ENCODE assay signal across 8 cellular contexts in genomic region chr5:10233505-10233904, GRCh38. TPM values are rescaled to one million over a fixed set of nuclear protein-coding genes. Genes with fewer than 3 reads are reported as not detected.
DNase-seq lines count a peak whose midpoint lies in the region; ATAC-seq and TF ChIP-seq lines count a peak whose summit lies in the region.

No MANE protein-coding gene starts in this region.

- H3K4me3 ChIP-seq in testis, result no peak overlapping the region

- H3K36me3 Mint-ChIP-seq in osteocyte (ENCODE audit: unreplicated experiment), result peaks cover 18% of the 10 kb centered on the region

- peak; percentile 87 for DNase-seq in GM03348 (ENCODE audit: low spot score)
- peak; percentile 51 for DNase-seq in NCI-H510A (lab: John Stamatoyannopoulos, UW)
- peak; percentile 88 for DNase-seq in dedifferentiated amniotic fluid mesenchymal stem cell (ENCODE audit: extremely low spot score)
- peak; percentile 89 for DNase-seq in osteocyte (ENCODE audit: extremely low spot score, unreplicated experiment)
- no peak for DNase-seq in testis
- DNase-seq in cerebellum (ENCODE audit: low spot score), result no peak

- H3K36me3 ChIP-seq in testis (ENCODE audit: low read depth, missing control alignments), result no peaks in the 10 kb centered on the region

- TF ChIP-seq CTCF in osteocyte (IDR thresholded peaks at IDR 0.05) (peak; percentile 51), testis (IDR thresholded peaks at IDR 0.05) (no peak)

- H3K27me3 Mint-ChIP-seq in osteocyte (ENCODE audit: unreplicated experiment), result no peaks in the 10 kb centered on the region

- no peaks in the 10 kb centered on the region for H3K9me3 ChIP-seq in testis

- H3K4me1 ChIP-seq in testis, result no peaks in the 10 kb centered on the region

- no peak for TF ChIP-seq POLR2A in testis (IDR thresholded peaks at IDR 0.05)

- H3K4me1 Mint-ChIP-seq in osteocyte (ENCODE audit: unreplicated experiment), result peaks cover 23% of the 10 kb centered on the region

- no peak overlapping the region for H3K27ac ChIP-seq in testis

- no peak overlapping the region for H3K4me3 Mint-ChIP-seq in osteocyte (ENCODE audit: unreplicated experiment)

- H3K9me3 Mint-ChIP-seq in osteocyte (ENCODE audit: unreplicated experiment), result no peaks in the 10 kb centered on the region

- ATAC-seq in GM21390 (IDR thresholded peaks at IDR 0.05; ENCODE audit: unreplicated experiment), result no peak
- no peak for ATAC-seq in HG03457 (IDR thresholded peaks at IDR 0.05; ENCODE audit: unreplicated experiment)

- peak overlapping the region; percentile 81 for H3K27ac Mint-ChIP-seq in osteocyte (ENCODE audit: unreplicated experiment)

- intact Hi-C loops in testis (cut with DNase I; ENCODE audit: low total_unique reads), result no loop called here

- no peaks in the 10 kb centered on the region for H3K27me3 ChIP-seq in testis

- 67 to 71% methylated on average over 7 of the region's 7 CpGs for WGBS in testis, 2 donors

RNA-seq across cellular contexts. Expression of gene ATPSCKMT, which starts 16.2 kb away (rescaled TPM):
- 20.3 and 21.6 TPM in 2 replicates for total RNA-seq in osteocyte
- total RNA-seq in testis, result 10 to 100 TPM; 15.7 to 20.1 TPM
- polyA plus RNA-seq in testis (ENCODE audit: insufficient read depth, low read depth, low replicate concordance), result 10.5 TPM
- total RNA-seq in cerebellum, result 52.0 TPM

RNA-seq across cellular contexts. Expression of gene CCT5, which starts 16.6 kb away (rescaled TPM):
- total RNA-seq in osteocyte, result 159 and 161 TPM in 2 replicates
- 100 to 1,000 TPM; 155 to 189 TPM for total RNA-seq in testis
- 299 TPM for polyA plus RNA-seq in testis (ENCODE audit: insufficient read depth, low read depth, low replicate concordance)
- 180 TPM for total RNA-seq in cerebellum

Comparison
In these comparisons a context has a peak if more than half of its experiments do, and no peak if none do; other contexts are left out.
1. DNase-seq: peak in GM03348 (single experiment), NCI-H510A (single experiment), dedifferentiated amniotic fluid mesenchymal stem cell (single experiment) and osteocyte (single experiment); none in testis (single experiment) and cerebellum (single experiment).